ENCODE assay signal across 8 cellular contexts in the genomic region with DNA sequence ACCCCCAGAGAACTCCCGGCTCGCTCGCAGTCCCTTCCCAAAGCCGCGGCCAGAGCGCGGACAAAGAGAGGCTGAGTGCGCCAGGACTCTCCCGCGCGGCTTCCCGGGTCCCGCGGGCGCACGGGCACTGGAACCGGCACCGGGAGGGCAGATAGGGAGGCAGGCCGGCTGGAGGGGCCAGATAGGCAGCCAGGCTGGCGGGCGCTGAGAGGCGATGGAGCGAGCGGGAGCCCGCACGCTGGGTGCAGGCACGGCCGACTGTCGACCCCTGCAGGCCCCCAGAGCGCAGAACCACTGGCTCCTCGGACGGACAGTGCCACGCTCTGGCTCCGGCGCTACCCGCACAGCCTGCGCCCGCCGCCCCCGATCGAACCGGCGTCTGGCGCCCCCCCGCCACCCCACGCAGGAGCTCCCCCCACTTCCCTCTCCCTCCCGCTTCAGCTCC. TPM values are rescaled to one million over a fixed set of nuclear protein-coding genes. Genes with fewer than 3 reads are reported as not detected.
A peak's percentile ranks its signal among the peaks of the same experiment; 100 is the strongest.
DNase-seq lines count a peak whose midpoint lies in the region; ATAC-seq and TF ChIP-seq lines count a peak whose summit lies in the region.

No MANE protein-coding gene starts in this region.

- ATAC-seq in GM18520 (IDR thresholded peaks at IDR 0.05; ENCODE audit: unreplicated experiment) = peak; percentile 12
- peak; percentile 22 for ATAC-seq in HG03135 (IDR thresholded peaks at IDR 0.05; ENCODE audit: unreplicated experiment)

- no peaks in the 10 kb centered on the region for H3K27me3 Mint-ChIP-seq in chondrocyte (ENCODE audit: low read depth)

- peak; percentile 69 for TF ChIP-seq CTCF in chondrocyte (IDR thresholded peaks at IDR 0.05)

- no peaks in the 10 kb centered on the region for H3K36me3 Mint-ChIP-seq in chondrocyte (ENCODE audit: low read depth)

- no peaks in the 10 kb centered on the region for H3K9me3 Mint-ChIP-seq in chondrocyte (ENCODE audit: low read depth)

- DNase-seq in C1 segment of cervical spinal cord (lab: John Stamatoyannopoulos, UW) (peak in 12 of 14 donors; percentile 29 to 89 (median 70)), RPMI8226 (peak; percentile 69), chondrocyte (ENCODE audit: low spot score) (peak; percentile 92), left kidney (ENCODE audit: low read depth, low spot score) (peak; percentile 86), NCI-H1436 treated with DMSO at 0.1 percent for 48 hours (lab: John Stamatoyannopoulos, UW) (no peak)
- peak; percentile 19 to 28 for DNase-seq in stimulated activated CD4-positive, alpha-beta T cell treated with anti-CD3 and anti-CD28 coated beads, Interleukin-4, amount 100 ng/mL, for 48 hours (ENCODE audit: low read depth in 2 of 2)

- H3K4me3 Mint-ChIP-seq in chondrocyte (ENCODE audit: unreplicated experiment) = peak overlapping the region; percentile 84

- peaks cover 41% of the 10 kb centered on the region for H3K4me1 Mint-ChIP-seq in chondrocyte (ENCODE audit: low read depth)

- H3K27ac Mint-ChIP-seq in chondrocyte (ENCODE audit: unreplicated experiment) = peak overlapping the region; percentile 91

RNA-seq across cellular contexts. Expression of gene SLC6A9, which starts 0.6 kb away (rescaled TPM):
- total RNA-seq in chondrocyte = 8.4 to 67.3 TPM (median 61.7 TPM) in 3 replicates

RNA-seq across cellular contexts. Expression of gene CCDC24, which starts 39.2 kb away (rescaled TPM):
- total RNA-seq in chondrocyte = 5.4 to 6.8 TPM (median 6.3 TPM) in 3 replicates

RNA-seq across cellular contexts. Expression of gene B4GALT2, which starts 51.6 kb away (rescaled TPM):
- total RNA-seq in chondrocyte = 94.8 to 109 TPM (median 99.4 TPM) in 3 replicates

RNA-seq across cellular contexts. Expression of gene ATP6V0B, which starts 55.9 kb away (rescaled TPM):
- 112 to 123 TPM (median 122 TPM) in 3 replicates for total RNA-seq in chondrocyte
